Comparison of ENCODE assay signal across 8 cellular contexts in genomic region chr11:64650923-64651523, GRCh38.
DNase-seq lines count a peak whose midpoint lies in the region; ATAC-seq and TF ChIP-seq lines count a peak whose summit lies in the region.

No MANE protein-coding gene starts in this region.

- peak; percentile 49 for DNase-seq in CD1c-positive myeloid dendritic cell (ENCODE audit: extremely low spot score)
- peak; percentile 53 for DNase-seq in HEK293T (ENCODE audit: extremely low spot score)
- peak in 1 of 7 donors; percentile 29 for DNase-seq in adrenal gland
- DNase-seq in lung (ENCODE audit: low spot score) = no peak
- DNase-seq in GM19238 (ENCODE audit: insufficient read length, low spot score) = no peak
- no peak for DNase-seq in COR-L47 (lab: John Stamatoyannopoulos, UW)
- DNase-seq in coronary artery (ENCODE audit: low spot score) = no peak
- no peak for DNase-seq in dedifferentiated amniotic fluid mesenchymal stem cell (ENCODE audit: extremely low spot score)

- no peak overlapping the region for H3K4me3 ChIP-seq in adrenal gland
- no peak overlapping the region for H3K4me3 ChIP-seq in lung
- no peak overlapping the region for H3K4me3 ChIP-seq in coronary artery

- POLR2A ChIA-PET in HEK293T (lab: Yijun Ruan, JAX) = no interaction called here

- no peaks in the 10 kb centered on the region for H3K27me3 ChIP-seq in adrenal gland
- H3K27me3 ChIP-seq in lung (ENCODE audit: control insufficient read depth, insufficient read depth) = no peaks in the 10 kb centered on the region

- H3K36me3 ChIP-seq in adrenal gland (replicated peaks in 1 of 2) (no peaks in the 10 kb centered on the region), lung (ENCODE audit: control insufficient read depth in 2 of 2, insufficient read depth in 2 of 2, low read length in 2 of 2) (no peaks in the 10 kb centered on the region)

- H3K9me3 ChIP-seq in adrenal gland (replicated peaks in 1 of 3) = no peaks in the 10 kb centered on the region
- H3K9me3 ChIP-seq in lung (ENCODE audit: control insufficient read depth in 2 of 2, insufficient read depth in 1 of 2, low read length in 1 of 2) = no peaks in the 10 kb centered on the region

- intact Hi-C loops in adrenal gland (cut with DNase I) = loop anchor here (2.0 to 10.0 kb wide), 4 partner anchors 94 to 296 kb away; partner anchors contain the start of gene RPS6KA4 (in 2 of the 2)

- peak; percentile 13 to 42 (median 26) for TF ChIP-seq CTCF in adrenal gland (IDR thresholded peaks at IDR 0.05)
- peak; percentile 1 for TF ChIP-seq CTCF in lung (IDR thresholded peaks at IDR 0.05; ENCODE audit: control extremely low read depth, extremely low read depth)
- TF ChIP-seq CTCF in coronary artery (IDR thresholded peaks at IDR 0.05) = no peak

- CTCF ChIA-PET in HEK293T (lab: Yijun Ruan, JAX) = interaction anchor here (0.7 to 3.8 kb wide), 12 partner anchors 8 to 296 kb away, joined by 3 to 18 read pairs (median 4); no protein-coding TSS in a partner anchor

- no peak for ATAC-seq in lung (ENCODE audit: insufficient read depth, low FRiP score)

- WGBS in adrenal gland, 4 donors = 56 to 71% (median 68%) methylated on average over 11 to 18 of the region's 18 CpGs
- 61% methylated on average over 18 of the region's 18 CpGs for WGBS in lung, 2 donors

- no peak overlapping the region for H3K27ac ChIP-seq in adrenal gland
- H3K27ac ChIP-seq in lung (ENCODE audit: low read depth in 1 of 2, low read length in 1 of 2) = no peak overlapping the region
- no peak overlapping the region for H3K27ac ChIP-seq in coronary artery

- no peaks in the 10 kb centered on the region for H3K4me1 ChIP-seq in adrenal gland (replicated peaks in 1 of 2)
- H3K4me1 ChIP-seq in lung (ENCODE audit: control insufficient read depth in 2 of 2, insufficient read depth in 2 of 2, low read length in 2 of 2) = no peaks in the 10 kb centered on the region

- no peak for TF ChIP-seq POLR2A in adrenal gland (IDR thresholded peaks at IDR 0.05)

TF ChIP-seq in HEK293T, 16 proteins besides CTCF, POLR2A, EP300 and RAD21:
- TF ChIP-seq NFRKB (IDR thresholded peaks at IDR 0.05) = no peak
- TF ChIP-seq CTBP1 (IDR thresholded peaks at IDR 0.05; ENCODE audit: borderline replicate concordance) = no peak
- TF ChIP-seq, protein P1, sequence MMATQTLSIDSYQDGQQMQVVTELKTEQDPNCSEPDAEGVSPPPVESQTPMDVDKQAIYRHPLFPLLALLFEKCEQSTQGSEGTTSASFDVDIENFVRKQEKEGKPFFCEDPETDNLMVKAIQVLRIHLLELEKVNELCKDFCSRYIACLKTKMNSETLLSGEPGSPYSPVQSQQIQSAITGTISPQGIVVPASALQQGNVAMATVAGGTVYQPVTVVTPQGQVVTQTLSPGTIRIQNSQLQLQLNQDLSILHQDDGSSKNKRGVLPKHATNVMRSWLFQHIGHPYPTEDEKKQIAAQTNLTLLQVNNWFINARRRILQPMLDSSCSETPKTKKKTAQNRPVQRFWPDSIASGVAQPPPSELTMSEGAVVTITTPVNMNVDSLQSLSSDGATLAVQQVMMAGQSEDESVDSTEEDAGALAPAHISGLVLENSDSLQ (IDR thresholded peaks at IDR 0.05) = no peak
- TF ChIP-seq ELF4 (IDR thresholded peaks at IDR 0.05) = no peak
- TF ChIP-seq BHLHE40 (IDR thresholded peaks at IDR 0.05; ENCODE audit: borderline replicate concordance) = no peak
- TF ChIP-seq SP1 (IDR thresholded peaks at IDR 0.05) = no peak
- TF ChIP-seq FOXK2 (IDR thresholded peaks at IDR 0.05) = no peak
- no peak for TF ChIP-seq TARDBP (IDR thresholded peaks at IDR 0.05)
- no peak for TF ChIP-seq ZNF384 (IDR thresholded peaks at IDR 0.05)
- TF ChIP-seq SUZ12 (IDR thresholded peaks at IDR 0.05) = no peak
- TF ChIP-seq FOXM1 (IDR thresholded peaks at IDR 0.05; ENCODE audit: borderline replicate concordance) = no peak
- TF ChIP-seq LEF1 (IDR thresholded peaks at IDR 0.05; ENCODE audit: borderline replicate concordance) = no peak
- no peak for TF ChIP-seq ARNT (IDR thresholded peaks at IDR 0.05)
- no peak for TF ChIP-seq HDGF (IDR thresholded peaks at IDR 0.05; ENCODE audit: borderline replicate concordance)
- no peak for TF ChIP-seq L3MBTL2 (conservative IDR thresholded peaks at IDR 0.05)
- TF ChIP-seq FOXA1 (IDR thresholded peaks at IDR 0.05) = no peak

Comparison
In these comparisons a context has a peak if more than half of its experiments do, and no peak if none do; other contexts are left out.
1. DNase-seq: peak in CD1c-positive myeloid dendritic cell (single experiment) and HEK293T (single experiment); none in lung (single experiment), GM19238 (single experiment), COR-L47 (single experiment), coronary artery (single experiment) and dedifferentiated amniotic fluid mesenchymal stem cell (single experiment).